In genomic region chr5:115894342-115894741, GRCh38 we compare ENCODE assay signal across 12 cellular contexts. TPM values are rescaled to one million over a fixed set of nuclear protein-coding genes. Genes with fewer than 3 reads are reported as not detected.
DNase-seq lines count a peak whose midpoint lies in the region; ATAC-seq and TF ChIP-seq lines count a peak whose summit lies in the region.
"Had no signal": no experiment of that assay in that cellular context is flagged by ENCODE, and none has a peak within 500 bp of the region (broad histone marks: within the 10 kb centered on the region; RNA-seq: fewer than 3 reads in every experiment).

No MANE protein-coding gene starts in this region.

- no peaks in the 10 kb centered on the region for H3K27me3 ChIP-seq in ovary
- no peaks in the 10 kb centered on the region for H3K27me3 ChIP-seq in body of pancreas
- H3K27me3 ChIP-seq: BLaER1 treated with 17β-estradiol and CSF1 and Interleukin-3, amounts not matched to agents 10 nM and 100 nM had no signal

- H3K4me1 ChIP-seq in ovary (ENCODE audit: insufficient read depth) (peaks cover 5% of the 10 kb centered on the region), body of pancreas (peaks cover 1% of the 10 kb centered on the region)

- no peaks in the 10 kb centered on the region for H3K9me3 ChIP-seq in ovary
- no peaks in the 10 kb centered on the region for H3K9me3 ChIP-seq in body of pancreas
- H3K9me3 ChIP-seq: BLaER1 treated with 17β-estradiol and CSF1 and Interleukin-3, amounts not matched to agents 10 nM and 100 nM had no signal

- TF ChIP-seq POLR2A in ovary (IDR thresholded peaks at IDR 0.05) (no peak), body of pancreas (IDR thresholded peaks at IDR 0.05) (no peak)

- TF ChIP-seq EP300 in Ishikawa (IDR thresholded peaks at IDR 0.05; ENCODE audit: borderline replicate concordance) (no peak), ovary (IDR thresholded peaks at IDR 0.05) (no peak)

- no peak for TF ChIP-seq RAD21 in Ishikawa (IDR thresholded peaks at IDR 0.05; ENCODE audit: low read depth)

- H3K27ac ChIP-seq in ovary (no peak overlapping the region), body of pancreas (no peak overlapping the region)
- H3K27ac ChIP-seq: BLaER1 treated with 17β-estradiol and CSF1 and Interleukin-3, amounts not matched to agents 10 nM and 100 nM had no signal

- no peaks in the 10 kb centered on the region for H3K36me3 ChIP-seq in ovary
- H3K36me3 ChIP-seq in body of pancreas (replicated peaks in 1 of 2; ENCODE audit: insufficient read depth in 1 of 2, low read depth in 2 of 2), result no peaks in the 10 kb centered on the region

- intact Hi-C loops in ovary (cut with DNase I), result loop anchor here in 1 of 4 donors (10.0 kb wide), 1 partner anchor 170 kb away; no protein-coding TSS in a partner anchor
- intact Hi-C loops in body of pancreas (cut with DNase I), result no loop called here

- H3K4me3 ChIP-seq in fibroblast of pulmonary artery (replicated peaks; ENCODE audit: low read depth, low read length) (no peak overlapping the region), ovary (no peak overlapping the region), body of pancreas (no peak overlapping the region)
- H3K4me3 ChIP-seq: BLaER1 treated with 17β-estradiol and CSF1 and Interleukin-3, amounts not matched to agents 10 nM and 100 nM; GM23338 had no signal

- no peak for ATAC-seq in body of pancreas
- ATAC-seq: GM23338 had no signal

- TF ChIP-seq CTCF in fibroblast of pulmonary artery (IDR thresholded peaks at IDR 0.05; ENCODE audit: low read length, missing control alignments), result no peak
- no peak for TF ChIP-seq CTCF in ovary (IDR thresholded peaks at IDR 0.05)
- no peak for TF ChIP-seq CTCF in body of pancreas (IDR thresholded peaks at IDR 0.05)

- WGBS in ovary, 3 donors, result 85 to 92% (median 87%) methylated on average over 3 of the region's 3 CpGs
- WGBS in body of pancreas, 2 donors, result 91 to 93% methylated on average over 3 of the region's 3 CpGs

- DNase-seq in ELR (ENCODE audit: low read depth) (peak; percentile 13), fibroblast of pulmonary artery (ENCODE audit: low read depth) (peak; percentile 4), ecto neural progenitor cell (ENCODE audit: low spot score) (no peak), ovary (no peak), body of pancreas (no peak)
- DNase-seq: AML-193; CD4-positive, CD25-positive, alpha-beta regulatory T cell; DMS53; H7 had no signal

TF ChIP-seq in Ishikawa, 13 proteins besides CTCF, POLR2A, EP300 and RAD21:
- TF ChIP-seq REST (IDR thresholded peaks at IDR 0.05; ENCODE audit: low read depth), result peak; percentile 49
- TF ChIP-seq CEBPB (IDR thresholded peaks at IDR 0.05), result no peak
- no peak for TF ChIP-seq TAF1 (IDR thresholded peaks at IDR 0.05; ENCODE audit: low read depth)
- TF ChIP-seq TEAD4 (IDR thresholded peaks at IDR 0.05), result no peak
- TF ChIP-seq, protein P1, sequence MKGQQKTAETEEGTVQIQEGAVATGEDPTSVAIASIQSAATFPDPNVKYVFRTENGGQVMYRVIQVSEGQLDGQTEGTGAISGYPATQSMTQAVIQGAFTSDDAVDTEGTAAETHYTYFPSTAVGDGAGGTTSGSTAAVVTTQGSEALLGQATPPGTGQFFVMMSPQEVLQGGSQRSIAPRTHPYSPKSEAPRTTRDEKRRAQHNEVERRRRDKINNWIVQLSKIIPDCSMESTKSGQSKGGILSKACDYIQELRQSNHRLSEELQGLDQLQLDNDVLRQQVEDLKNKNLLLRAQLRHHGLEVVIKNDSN (IDR thresholded peaks at IDR 0.05), result no peak
- no peak for TF ChIP-seq FOXM1 (IDR thresholded peaks at IDR 0.05; ENCODE audit: borderline replicate concordance, low read depth)

RNA-seq across cellular contexts. Expression of gene AP3S1, which starts 52.6 kb away (rescaled TPM):
- total RNA-seq in ovary, result 10 to 100 TPM; 49.6 to 97.3 (median 83.7) TPM
- 100 to 1,000 TPM in 1 of 2 donors, 10 to 100 TPM in 1; 87.2 to 176 TPM for polyA plus RNA-seq in ovary
- total RNA-seq in body of pancreas, result 10 to 100 TPM; 47.8 to 87.9 TPM

RNA-seq across cellular contexts. Expression of gene ATG12, which starts 53.0 kb away (rescaled TPM):
- total RNA-seq in ovary (10 to 100 TPM; 29.4 to 49.4 (median 33.8) TPM), body of pancreas (10 to 100 TPM; 28.3 to 47.5 TPM)
- polyA plus RNA-seq in ovary, result 10 to 100 TPM; 32.4 to 39.2 TPM

Comparison
In these comparisons a context has a peak if more than half of its experiments do, and no peak if none do; other contexts are left out.
1. DNase-seq: peak in ELR (single experiment) and fibroblast of pulmonary artery (single experiment); none in ecto neural progenitor cell (single experiment), ovary (0 of 5) and body of pancreas (0 of 4).